ENCODE assay signal across 18 cellular contexts in genomic region chr9:127195976-127196825, GRCh38.
DNase-seq lines count a peak whose midpoint lies in the region; ATAC-seq and TF ChIP-seq lines count a peak whose summit lies in the region.
"Had no signal": no experiment of that assay in that cellular context is flagged by ENCODE, and none has a peak within 500 bp of the region (broad histone marks: within the 10 kb centered on the region; RNA-seq: fewer than 3 reads in every experiment).

No MANE protein-coding gene starts in this region.

- no peak for TF ChIP-seq POLR2A in spleen (IDR thresholded peaks at IDR 0.05)

- H3K4me3 ChIP-seq in heart right ventricle (no peak overlapping the region), lower lobe of right lung (no peak overlapping the region), spleen (no peak overlapping the region)

- H3K9me3 ChIP-seq in heart right ventricle (no peaks in the 10 kb centered on the region), lower lobe of right lung (no peaks in the 10 kb centered on the region), spleen (no peaks in the 10 kb centered on the region)

- H3K4me1 ChIP-seq in heart right ventricle (peaks cover 21 to 36% (median 27%) of the 10 kb centered on the region in 9 donors), lower lobe of right lung (peaks cover 22% of the 10 kb centered on the region), spleen (peaks cover 7 to 25% (median 16%) of the 10 kb centered on the region in 6 donors)

- TF ChIP-seq CTCF in heart right ventricle (IDR thresholded peaks at IDR 0.05) (no peak), VCaP (conservative IDR thresholded peaks at IDR 0.05) (no peak), lower lobe of right lung (IDR thresholded peaks at IDR 0.05) (no peak), spleen (IDR thresholded peaks at IDR 0.05 in 8 of 11, conservative IDR thresholded peaks at IDR 0.05 in 3 of 11) (no peak)

- DNase-seq in Right ventricle myocardium inferior (ENCODE audit: missing footprints) (peak; percentile 53), heart right ventricle (no peak), lower lobe of right lung (peak; percentile 24), spleen (peak; percentile 48)
- DNase-seq: Calu3; CD8-positive, alpha-beta memory T cell; DMS153; GDM1; NCI-H1092 treated with DMSO at 0.1 percent for 48 hours; NCI-H2029 treated with DMSO at 0.1 percent for 48 hours; NCI-H345; NCI-H774 had no signal

- 95 to 96% methylated on average over 19 of the region's 19 CpGs for WGBS in heart right ventricle, 2 donors
- 89 to 96% (median 92%) methylated on average over 18 to 19 of the region's 19 CpGs for WGBS in spleen, 5 donors

- H3K36me3 ChIP-seq in heart right ventricle (peaks cover 0 to 3% (median 0%) of the 10 kb centered on the region in 9 donors), lower lobe of right lung (no peaks in the 10 kb centered on the region), spleen (peaks cover 0 to 7% (median 0%) of the 10 kb centered on the region in 6 donors)

- no peak for ATAC-seq in Right ventricle myocardium inferior
- no peak for ATAC-seq in heart right ventricle
- no peak for ATAC-seq in lower lobe of right lung
- ATAC-seq in HG03139 (IDR thresholded peaks at IDR 0.05; ENCODE audit: unreplicated experiment) = no peak
- ATAC-seq in HG02678 (IDR thresholded peaks at IDR 0.05; ENCODE audit: unreplicated experiment) = no peak
- ATAC-seq in GM21526 (IDR thresholded peaks at IDR 0.05; ENCODE audit: low FRiP score, unreplicated experiment) = no peak

- intact Hi-C loops in Right ventricle myocardium inferior (cut with DNase I) = no loop called here
- intact Hi-C loops in heart right ventricle (cut with DNase I) = loop anchor here in 7 of 10 donors (2.0 to 10.0 kb wide), 7 partner anchors 64 to 254 kb away; no protein-coding TSS in a partner anchor
- intact Hi-C loops in lower lobe of right lung (cut with DNase I) = loop anchor here (5.0 kb wide), 1 partner anchor 254 kb away; no protein-coding TSS in a partner anchor
- intact Hi-C loops in spleen (cut with DNase I; ENCODE audit: low total_unique reads) = no loop called here

- H3K27ac ChIP-seq in heart right ventricle (peak overlapping the region in 4 of 10 donors; percentile 68 to 81 (median 76)), VCaP (peak overlapping the region; percentile 69; the same call in 1 of the 2 replicates), lower lobe of right lung (no peak overlapping the region), spleen (peak overlapping the region in 1 of 8 donors; percentile 63)
- H3K27ac ChIP-seq: C4-2B, KMS-11 had no signal

- H3K27me3 ChIP-seq in heart right ventricle (no peaks in the 10 kb centered on the region), lower lobe of right lung (ENCODE audit: low read depth) (no peaks in the 10 kb centered on the region), spleen (replicated peaks in 1 of 7) (no peaks in the 10 kb centered on the region)

Comparison
In these comparisons a context has a peak if more than half of its experiments do, and no peak if none do; other contexts are left out.
1. DNase-seq: peak in Right ventricle myocardium inferior (single experiment), lower lobe of right lung (single experiment) and spleen (single experiment); none in heart right ventricle (0 of 2).
2. intact Hi-C loops: an anchor here in heart right ventricle (2.0 to 10.0 kb wide) and lower lobe of right lung (5.0 kb wide); none called in Right ventricle myocardium inferior and spleen.